In genomic region chr1:18485227-18485626, GRCh38 we compare ENCODE assay signal across 14 cellular contexts. TPM values are rescaled to one million over a fixed set of nuclear protein-coding genes. Genes with fewer than 3 reads are reported as not detected.
DNase-seq lines count a peak whose midpoint lies in the region; ATAC-seq, FAIRE-seq and TF ChIP-seq lines count a peak whose summit lies in the region.
"Had no signal": no experiment of that assay in that cellular context is flagged by ENCODE, and none has a peak within 500 bp of the region (broad histone marks: within the 10 kb centered on the region; RNA-seq: fewer than 3 reads in every experiment).

No MANE protein-coding gene starts in this region.

- H3K4me3 ChIP-seq in H1 (ENCODE audit: extremely low read depth in 1 of 4, insufficient read depth in 2 of 4, low read depth in 3 of 4, low read length in 4 of 4) = no peak overlapping the region
- H3K4me3 ChIP-seq in mesenchymal stem cell (ENCODE audit: insufficient read depth in 1 of 2, low read depth in 1 of 2, low read length in 2 of 2) = no peak overlapping the region
- H3K4me3 ChIP-seq in upper lobe of left lung = no peak overlapping the region
- H3K4me3 ChIP-seq: A549, HAP-1 had no signal

- H2BK12ac ChIP-seq in H1 (ENCODE audit: low read depth, low read length) (no peak overlapping the region), mesenchymal stem cell (ENCODE audit: low read length in 2 of 2) (no peak overlapping the region)

- H4K8ac ChIP-seq in H1 (ENCODE audit: extremely low read depth, insufficient read depth, low read length) (no peak overlapping the region), mesenchymal stem cell (ENCODE audit: low read length) (no peak overlapping the region)

- no peak overlapping the region for H3K9ac ChIP-seq in H1 (replicated peaks in 1 of 4; ENCODE audit: extremely low read depth in 1 of 4, low read depth in 3 of 4, low read length in 3 of 4)
- H3K9ac ChIP-seq in mesenchymal stem cell (ENCODE audit: low read length) = no peak overlapping the region

- H3K27me3 Mint-ChIP-seq in stimulated activated naive CD8-positive, alpha-beta T cell treated with anti-CD3 and anti-CD28 coated beads, Interleukin-15, amount 100 ng/mL, for 72 hours = peaks cover 38% of the 10 kb centered on the region

- H2AFZ ChIP-seq in H1 (ENCODE audit: low read length) = no peak overlapping the region
- no peak overlapping the region for H2AFZ ChIP-seq in mesenchymal stem cell (ENCODE audit: low read depth, low read length)

- H3K4me1 ChIP-seq in H1 (replicated peaks in 1 of 4; ENCODE audit: control insufficient read depth in 3 of 4, insufficient read depth in 4 of 4, low read length in 3 of 4) (peaks cover 3 to 26% (median 16%) of the 10 kb centered on the region in 4 experiments), mesenchymal stem cell (ENCODE audit: control insufficient read depth, insufficient read depth, low read depth, low read length) (peaks cover 32% of the 10 kb centered on the region), upper lobe of left lung (peaks cover 12 to 20% (median 16%) of the 10 kb centered on the region in 4 donors)
- H3K4me1 ChIP-seq: BE2C, HAP-1 had no signal

- TF ChIP-seq CTCF in H1 (IDR thresholded peaks at IDR 0.05; ENCODE audit: control extremely low read depth in 1 of 3, insufficient read depth in 1 of 3, low read depth in 1 of 3, low read length in 3 of 3) (no peak), upper lobe of left lung (IDR thresholded peaks at IDR 0.05) (no peak)

- no peak for TF ChIP-seq RAD21 in H1 (IDR thresholded peaks at IDR 0.05 in 1 of 2, conservative IDR thresholded peaks at IDR 0.05 in 1 of 2; ENCODE audit: low read depth in 2 of 2, low read length in 2 of 2)

- DNase-seq in SW480 (ENCODE audit: low spot score) = peak; percentile 9
- DNase-seq in H1 (ENCODE audit: low read depth in 1 of 2, low spot score in 2 of 2) = no peak
- no peak for DNase-seq in mesenchymal stem cell
- DNase-seq in stimulated activated naive CD8-positive, alpha-beta T cell treated with anti-CD3 and anti-CD28 coated beads, Interleukin-15, Interleukin-2, amounts not matched to agents 100 U/mL and 50 U/mL, for 24 hours = no peak
- no peak for DNase-seq in upper lobe of left lung
- no peak for DNase-seq in stimulated activated naive CD8-positive, alpha-beta T cell treated with anti-CD3 and anti-CD28 coated beads, Interleukin-15, amount 100 ng/mL, for 72 hours
- DNase-seq: BE2C, DMS53, GF-D8, GOT3 had no signal

- H3K36me3 ChIP-seq in H1 (ENCODE audit: control insufficient read depth in 2 of 4, insufficient read depth in 4 of 4, low read length in 3 of 4) (peaks cover 5 to 29% (median 10%) of the 10 kb centered on the region in 4 experiments; a peak in 4 of 8 replicates), mesenchymal stem cell (ENCODE audit: control insufficient read depth in 1 of 2, insufficient read depth in 2 of 2, low read depth in 1 of 2, low read length in 2 of 2) (peaks cover 0 to 8% of the 10 kb centered on the region in 2 experiments), upper lobe of left lung (no peaks in the 10 kb centered on the region)
- H3K36me3 ChIP-seq: BE2C, HAP-1 had no signal

- H3K27ac ChIP-seq in H1 (ENCODE audit: low read depth, low read length) = no peak overlapping the region
- H3K27ac ChIP-seq in mesenchymal stem cell (ENCODE audit: low read length, poor library complexity, severe bottlenecking) = no peak overlapping the region
- no peak overlapping the region for H3K27ac ChIP-seq in upper lobe of left lung
- H3K27ac ChIP-seq: A549 had no signal

- no peak overlapping the region for H2BK20ac ChIP-seq in H1 (ENCODE audit: low read length)

- no peak overlapping the region for H4K5ac ChIP-seq in H1 (ENCODE audit: insufficient read length, low read depth, low read length)

- H3K27me3 ChIP-seq in H1 (replicated peaks in 1 of 4; ENCODE audit: control insufficient read depth in 3 of 4, extremely low read depth in 1 of 4, insufficient read depth in 3 of 4, low read length in 3 of 4) = no peaks in the 10 kb centered on the region
- peaks cover 3 to 7% of the 10 kb centered on the region in 2 experiments for H3K27me3 ChIP-seq in mesenchymal stem cell (ENCODE audit: control insufficient read depth in 1 of 2, insufficient read depth in 1 of 2, low read length in 2 of 2)
- H3K27me3 ChIP-seq in upper lobe of left lung = no peaks in the 10 kb centered on the region
- H3K27me3 ChIP-seq: BE2C had no signal

- no peak for FAIRE-seq in H1 (lab: Jason Lieb, UNC)
- FAIRE-seq: A549, GM19239 had no signal

- peaks cover 3 to 34% of the 10 kb centered on the region in 2 experiments; a peak in 3 of 4 replicates for H3K9me3 ChIP-seq in H1 (ENCODE audit: insufficient read depth in 2 of 2, low read depth in 1 of 2, low read length in 1 of 2)
- no peaks in the 10 kb centered on the region for H3K9me3 ChIP-seq in mesenchymal stem cell (ENCODE audit: control insufficient read depth, low read length)
- peaks cover 0 to 6% (median 0%) of the 10 kb centered on the region in 4 donors for H3K9me3 ChIP-seq in upper lobe of left lung
- H3K9me3 ChIP-seq: A549, BE2C, HAP-1 had no signal

- H3K4ac ChIP-seq in H1 (replicated peaks; ENCODE audit: insufficient read length, low read depth, low read length) (no peak overlapping the region), mesenchymal stem cell (ENCODE audit: low read depth in 1 of 2, low read length in 2 of 2) (no peak overlapping the region)

- POLR2A ChIA-PET in H1 (lab: Charles Lee; ENCODE audit: partially characterized antibody) = interaction anchor here (0.7 to 2.2 kb wide), 8 partner anchors 10 to 159 kb away, joined by 3 to 7 read pairs (median 4); no protein-coding TSS in a partner anchor

- TF ChIP-seq EP300 in H1 (IDR thresholded peaks at IDR 0.05; ENCODE audit: borderline replicate concordance in 1 of 2, low read depth in 2 of 2, low read length in 2 of 2) = no peak
- no peak for TF ChIP-seq EP300 in upper lobe of left lung (IDR thresholded peaks at IDR 0.05)

- peaks cover 0 to 7% of the 10 kb centered on the region in 2 donors for H3K9me3 Mint-ChIP-seq in stimulated activated naive CD8-positive, alpha-beta T cell treated with anti-CD3 and anti-CD28 coated beads, Interleukin-15, amount 100 ng/mL, for 72 hours

- H3K4me1 Mint-ChIP-seq in stimulated activated naive CD8-positive, alpha-beta T cell treated with anti-CD3 and anti-CD28 coated beads, Interleukin-15, amount 100 ng/mL, for 72 hours = no peaks in the 10 kb centered on the region

- no peak overlapping the region for H3K18ac ChIP-seq in H1 (ENCODE audit: extremely low read depth, low read length)
- no peak overlapping the region for H3K18ac ChIP-seq in mesenchymal stem cell (ENCODE audit: low read depth in 1 of 2, low read length in 2 of 2)

- CTCF ChIA-PET in H1 (lab: Charles Lee; ENCODE audit: partially characterized antibody) = interaction anchor here (0.7 to 4.0 kb wide), 31 partner anchors 10 to 1291 kb away, joined by 3 to 26 read pairs (median 4); no protein-coding TSS in a partner anchor

- no peak overlapping the region for H3K56ac ChIP-seq in H1 (replicated peaks; ENCODE audit: insufficient read length, low read depth, low read length)

- 99% methylated on average over 4 of the region's 4 CpGs; no CpG with 5 or more reads in 1 of the 2 experiments for WGBS in H1 (ENCODE audit: extremely low coverage in 1 of 2, insufficient coverage in 1 of 2, insufficient read length in 1 of 2, insufficient replicate concordance in 2 of 2, low coverage in 1 of 2, low lambda C conversion rate in 2 of 2, missing lambda C conversion rate in 1 of 2), 2 experiments
- 91% methylated on average over 4 of the region's 4 CpGs for WGBS in mesenchymal stem cell
- WGBS in upper lobe of left lung, 2 donors = 85 to 95% methylated on average over 4 of the region's 4 CpGs

- no peak overlapping the region for H3K4me2 ChIP-seq in H1 (ENCODE audit: insufficient read depth in 1 of 2, low read depth in 2 of 2, low read length in 2 of 2)
- H3K4me2 ChIP-seq in mesenchymal stem cell (ENCODE audit: low read length, poor library complexity, severe bottlenecking) = no peak overlapping the region
- H3K4me2 ChIP-seq: A549 had no signal

- no peak overlapping the region for H2BK15ac ChIP-seq in H1 (ENCODE audit: low read length)
- H2BK15ac ChIP-seq in mesenchymal stem cell (ENCODE audit: low read depth, poor library complexity, severe bottlenecking) = no peak overlapping the region

- no peaks in the 10 kb centered on the region for H4K20me1 ChIP-seq in H1 (replicated peaks in 1 of 2; ENCODE audit: control insufficient read depth in 1 of 2, insufficient read depth in 2 of 2, low read length in 2 of 2)

- H2BK120ac ChIP-seq in H1 (replicated peaks; ENCODE audit: low read depth, low read length) (no peak overlapping the region), mesenchymal stem cell (ENCODE audit: low read depth, low read length) (no peak overlapping the region)

- ATAC-seq in stimulated activated naive CD8-positive, alpha-beta T cell treated with anti-CD3 and anti-CD28 coated beads, Interleukin-15, Interleukin-2, amounts not matched to agents 100 U/mL and 50 U/mL, for 24 hours = no peak
- no peak for ATAC-seq in upper lobe of left lung (ENCODE audit: low FRiP score in 2 of 2)
- ATAC-seq in stimulated activated naive CD8-positive, alpha-beta T cell treated with anti-CD3 and anti-CD28 coated beads, Interleukin-15, amount 100 ng/mL, for 72 hours = no peak
- ATAC-seq: A549 had no signal

- H3K4me3 Mint-ChIP-seq in stimulated activated naive CD8-positive, alpha-beta T cell treated with anti-CD3 and anti-CD28 coated beads, Interleukin-15, amount 100 ng/mL, for 72 hours = no peak overlapping the region

- peak overlapping the region; percentile 1; the same call in 1 of the 2 replicates for H2BK5ac ChIP-seq in H1 (ENCODE audit: low read depth, low read length)
- H2BK5ac ChIP-seq in mesenchymal stem cell (ENCODE audit: low read depth, low read length, poor library complexity, severe bottlenecking) = no peak overlapping the region

- 0 out of 2 replicates have a peak, but pooled peaks cover 6% of the 10 kb centered on the region for H3K79me1 ChIP-seq in H1 (ENCODE audit: low read depth, low read length)
- peaks cover 6% of the 10 kb centered on the region for H3K79me1 ChIP-seq in mesenchymal stem cell (replicated peaks; ENCODE audit: low read length, poor library complexity, severe bottlenecking)

- H3K23me2 ChIP-seq in H1 (ENCODE audit: low read depth, low read length) = no peaks in the 10 kb centered on the region

- no peak overlapping the region for H3K23ac ChIP-seq in H1 (ENCODE audit: insufficient read length)
- no peak overlapping the region for H3K23ac ChIP-seq in mesenchymal stem cell (ENCODE audit: low read length in 2 of 2)

- H2AK5ac ChIP-seq in H1 (ENCODE audit: low read depth, low read length) (no peak overlapping the region), mesenchymal stem cell (ENCODE audit: low read length, severe bottlenecking) (peak overlapping the region; percentile 17)

- peaks cover 0 to 4% of the 10 kb centered on the region in 2 experiments; a peak in 1 of 4 replicates for H3K79me2 ChIP-seq in H1 (ENCODE audit: control insufficient read depth in 1 of 2, insufficient read depth in 2 of 2, low read length in 2 of 2)

- H3K14ac ChIP-seq in H1 (ENCODE audit: insufficient read length) (no peak overlapping the region), mesenchymal stem cell (ENCODE audit: low read length in 2 of 2) (no peak overlapping the region)

- TF ChIP-seq POLR2A in H1 (IDR thresholded peaks at IDR 0.05; ENCODE audit: control extremely low read depth in 1 of 2, low read depth in 2 of 2, low read length in 2 of 2) (no peak), upper lobe of left lung (IDR thresholded peaks at IDR 0.05) (no peak)

- H3K27ac Mint-ChIP-seq in stimulated activated naive CD8-positive, alpha-beta T cell treated with anti-CD3 and anti-CD28 coated beads, Interleukin-15, amount 100 ng/mL, for 72 hours = no peak overlapping the region

- H4K91ac ChIP-seq in H1 (replicated peaks; ENCODE audit: insufficient read length, low read length) (no peak overlapping the region), mesenchymal stem cell (ENCODE audit: low read length) (no peak overlapping the region)

RNA-seq across cellular contexts. Expression of gene KLHDC7A, which starts 4.5 kb away (rescaled TPM):
- total RNA-seq in H1 (2021; fragmentation: NEBNext Ultra II Directional; extraction: Animal tissue kit (Norgen Biotek cat#: 25700)) = 18.9 and 19.1 TPM in 2 replicates
- polyA plus RNA-seq in H1 (2011; rRNA removed) = 3.9 and 8.5 TPM in 2 replicates
- polyA plus RNA-seq in H1 (2011; cell fraction: cytosol; rRNA removed) = 6.8 TPM
- 15.3 TPM for polyA plus RNA-seq in H1 (2011; cell fraction: nucleus; rRNA removed)
- 7.8 to 11.5 TPM (median 10.0 TPM) in 4 replicates for polyA plus RNA-seq in H1 (2012, experiment 1 of 2)
- 8.7 TPM for polyA plus RNA-seq in H1 (2012, experiment 2 of 2)
- 17.9 TPM for polyA plus RNA-seq in H1 (2013, experiment 1 of 2)
- 18.2 TPM for polyA plus RNA-seq in H1 (2013, experiment 2 of 2)
- polyA minus RNA-seq in H1 (2011; rRNA and poly(A)+ RNA removed) = 9.1 and 9.2 TPM in 2 replicates
- polyA minus RNA-seq in H1 (2011; cell fraction: cytosol; rRNA and poly(A)+ RNA removed) = 11.3 TPM
- polyA minus RNA-seq in H1 (2011; cell fraction: nucleus; rRNA and poly(A)+ RNA removed) = 21.2 TPM
- polyA plus RNA-seq in mesenchymal stem cell (2013, experiment 1 of 2) = not detected
- not detected for polyA plus RNA-seq in mesenchymal stem cell (2013, experiment 2 of 2)
- total RNA-seq in upper lobe of left lung = 1 to 10 TPM in 5 of 6 donors, under 1 TPM in 1; under 0.01 to 5.6 (median 1.8) TPM
- polyA plus RNA-seq: AG04450 had no signal
